Comparison of ENCODE assay signal across 9 cellular contexts in genomic region chr15:98866503-98866902, GRCh38.
A peak's percentile ranks its signal among the peaks of the same experiment; 100 is the strongest.
DNase-seq lines count a peak whose midpoint lies in the region; ATAC-seq, FAIRE-seq and TF ChIP-seq lines count a peak whose summit lies in the region.
"Had no signal": no experiment of that assay in that cellular context is flagged by ENCODE, and none has a peak within 500 bp of the region (broad histone marks: within the 10 kb centered on the region; RNA-seq: fewer than 3 reads in every experiment).

No MANE protein-coding gene starts in this region.

- no peaks in the 10 kb centered on the region for H3K27me3 ChIP-seq in HepG2 (ENCODE audit: control insufficient read depth in 1 of 2, insufficient read depth in 2 of 2, low read length in 2 of 2)
- H3K27me3 ChIP-seq in upper lobe of right lung = no peaks in the 10 kb centered on the region

- H3K4me2 ChIP-seq in HepG2 (ENCODE audit: low read depth, low read length) = peak overlapping the region; percentile 75; the same call in 1 of the 2 replicates

- in situ Hi-C loops in HepG2 (cut with HindIII; ENCODE audit: extremely low pct_ligation_motif_present, low pct_unique_long_range_greater_than_20kb) = no loop called here

- H3K9ac ChIP-seq in HepG2 (ENCODE audit: insufficient read depth, low read depth, low read length) = no peak overlapping the region

- DNase-seq in AG20443 (ENCODE audit: low spot score) = peak; percentile 72
- DNase-seq in HT-29 (ENCODE audit: low spot score) = peak; percentile 12
- DNase-seq in amniotic epithelial cell (ENCODE audit: low read depth) = peak; percentile 86
- no peak for DNase-seq in HepG2 (ENCODE audit: low spot score)
- no peak for DNase-seq in upper lobe of right lung
- no peak for DNase-seq in NCI-H82 (lab: John Stamatoyannopoulos, UW)
- DNase-seq in activated CD4-positive, alpha-beta T cell treated with anti-CD3 and anti-CD28 coated beads, Interleukin-2, amount 50 U/mL, for 48 hours = no peak

- TF ChIP-seq RAD21 in HepG2 (CRISPR knock-in tag; IDR thresholded peaks at IDR 0.05) = no peak

- no peak overlapping the region for H2AFZ ChIP-seq in HepG2 (ENCODE audit: low read length)

- intact Hi-C loops in HepG2 (cut with micrococcal nuclease; ENCODE audit: unreplicated experiment) (no loop called here), upper lobe of right lung (cut with DNase I) (no loop called here)

- H3K4me1 ChIP-seq in HepG2 (ENCODE audit: insufficient read depth, low read length) (peaks cover 18% of the 10 kb centered on the region), upper lobe of right lung (peaks cover 10% of the 10 kb centered on the region)

- POLR2A ChIA-PET in HepG2 (lab: Yijun Ruan, JAX) = no interaction called here

- no peak for TF ChIP-seq POLR2A in HepG2 (IDR thresholded peaks at IDR 0.05; ENCODE audit: insufficient read depth in 1 of 2, low read depth in 2 of 2, low read length in 2 of 2)

- WGBS in HepG2 (ENCODE audit: low lambda C conversion rate) = 90% methylated on average over 11 of the region's 11 CpGs

- no peak for FAIRE-seq in HepG2 (lab: Jason Lieb, UNC)
- FAIRE-seq: islet of Langerhans had no signal

- CTCF ChIA-PET in HepG2 (lab: Yijun Ruan, JAX; ENCODE audit: low intra/inter-chr PET ratio, low total read pairs) = no interaction called here

- H3K36me3 ChIP-seq in HepG2 (replicated peaks in 1 of 2; ENCODE audit: control insufficient read depth in 1 of 2, insufficient read depth in 2 of 2, low read length in 2 of 2) (no peaks in the 10 kb centered on the region; a peak in 1 of 5 replicates), upper lobe of right lung (no peaks in the 10 kb centered on the region)

- H3K4me3 ChIP-seq in HepG2 (replicated peaks in 1 of 3; ENCODE audit: insufficient read depth in 1 of 3, low read depth in 2 of 3, low read length in 3 of 3) = no peak overlapping the region
- peak overlapping the region; percentile 50 for H3K4me3 ChIP-seq in upper lobe of right lung

- peaks cover 30% of the 10 kb centered on the region for H4K20me1 ChIP-seq in HepG2 (ENCODE audit: insufficient read depth, low read length)

- H3K79me2 ChIP-seq in HepG2 (ENCODE audit: insufficient read depth, low read length) = peaks cover 43% of the 10 kb centered on the region

- no peak for TF ChIP-seq EP300 in HepG2 (IDR thresholded peaks at IDR 0.05; ENCODE audit: low read depth in 2 of 2, low read length in 2 of 2)
- TF ChIP-seq EP300 in HepG2 (CRISPR knock-in tag; IDR thresholded peaks at IDR 0.05; ENCODE audit: borderline replicate concordance) = no peak

- BruUV-seq in HepG2 (replicated peaks; lab: Mats Ljungman, UMichigan) = no TSS peak

- H3K9me3 ChIP-seq in HepG2 (ENCODE audit: low read length) (no peaks in the 10 kb centered on the region), upper lobe of right lung (no peaks in the 10 kb centered on the region)

- H3K27ac ChIP-seq in HepG2 (ENCODE audit: extremely low read length, insufficient read depth, low read length) (no peak overlapping the region), upper lobe of right lung (peak overlapping the region; percentile 68)

- ATAC-seq in HepG2 (no peak), upper lobe of right lung (no peak), HG02678 (IDR thresholded peaks at IDR 0.05; ENCODE audit: unreplicated experiment) (no peak)

- TF ChIP-seq CTCF in HepG2 (CRISPR knock-in tag; IDR thresholded peaks at IDR 0.05) = no peak
- no peak for TF ChIP-seq CTCF in upper lobe of right lung (IDR thresholded peaks at IDR 0.05)

TF ChIP-seq in HepG2, 621 proteins besides CTCF, POLR2A, EP300 and RAD21 (continues in another document):
- TF ChIP-seq ZBTB8A (CRISPR knock-in tag; IDR thresholded peaks at IDR 0.05; ENCODE audit: borderline replicate concordance, low read depth) = no peak
- no peak for TF ChIP-seq ZFP37 (CRISPR knock-in tag; IDR thresholded peaks at IDR 0.05; ENCODE audit: borderline replicate concordance)
- no peak for TF ChIP-seq ARNT (IDR thresholded peaks at IDR 0.05)
- no peak for TF ChIP-seq TAF1 (CRISPR knock-in tag; IDR thresholded peaks at IDR 0.05)
- TF ChIP-seq ZNF800 (CRISPR knock-in tag; IDR thresholded peaks at IDR 0.05) = no peak
- TF ChIP-seq ZNF577 (CRISPR knock-in tag; IDR thresholded peaks at IDR 0.05; ENCODE audit: borderline replicate concordance, low read depth) = no peak
- TF ChIP-seq, protein P1, sequence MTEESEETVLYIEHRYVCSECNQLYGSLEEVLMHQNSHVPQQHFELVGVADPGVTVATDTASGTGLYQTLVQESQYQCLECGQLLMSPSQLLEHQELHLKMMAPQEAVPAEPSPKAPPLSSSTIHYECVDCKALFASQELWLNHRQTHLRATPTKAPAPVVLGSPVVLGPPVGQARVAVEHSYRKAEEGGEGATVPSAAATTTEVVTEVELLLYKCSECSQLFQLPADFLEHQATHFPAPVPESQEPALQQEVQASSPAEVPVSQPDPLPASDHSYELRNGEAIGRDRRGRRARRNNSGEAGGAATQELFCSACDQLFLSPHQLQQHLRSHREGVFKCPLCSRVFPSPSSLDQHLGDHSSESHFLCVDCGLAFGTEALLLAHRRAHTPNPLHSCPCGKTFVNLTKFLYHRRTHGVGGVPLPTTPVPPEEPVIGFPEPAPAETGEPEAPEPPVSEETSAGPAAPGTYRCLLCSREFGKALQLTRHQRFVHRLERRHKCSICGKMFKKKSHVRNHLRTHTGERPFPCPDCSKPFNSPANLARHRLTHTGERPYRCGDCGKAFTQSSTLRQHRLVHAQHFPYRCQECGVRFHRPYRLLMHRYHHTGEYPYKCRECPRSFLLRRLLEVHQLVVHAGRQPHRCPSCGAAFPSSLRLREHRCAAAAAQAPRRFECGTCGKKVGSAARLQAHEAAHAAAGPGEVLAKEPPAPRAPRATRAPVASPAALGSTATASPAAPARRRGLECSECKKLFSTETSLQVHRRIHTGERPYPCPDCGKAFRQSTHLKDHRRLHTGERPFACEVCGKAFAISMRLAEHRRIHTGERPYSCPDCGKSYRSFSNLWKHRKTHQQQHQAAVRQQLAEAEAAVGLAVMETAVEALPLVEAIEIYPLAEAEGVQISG (CRISPR knock-in tag; IDR thresholded peaks at IDR 0.05) = no peak
- TF ChIP-seq, protein P2, sequence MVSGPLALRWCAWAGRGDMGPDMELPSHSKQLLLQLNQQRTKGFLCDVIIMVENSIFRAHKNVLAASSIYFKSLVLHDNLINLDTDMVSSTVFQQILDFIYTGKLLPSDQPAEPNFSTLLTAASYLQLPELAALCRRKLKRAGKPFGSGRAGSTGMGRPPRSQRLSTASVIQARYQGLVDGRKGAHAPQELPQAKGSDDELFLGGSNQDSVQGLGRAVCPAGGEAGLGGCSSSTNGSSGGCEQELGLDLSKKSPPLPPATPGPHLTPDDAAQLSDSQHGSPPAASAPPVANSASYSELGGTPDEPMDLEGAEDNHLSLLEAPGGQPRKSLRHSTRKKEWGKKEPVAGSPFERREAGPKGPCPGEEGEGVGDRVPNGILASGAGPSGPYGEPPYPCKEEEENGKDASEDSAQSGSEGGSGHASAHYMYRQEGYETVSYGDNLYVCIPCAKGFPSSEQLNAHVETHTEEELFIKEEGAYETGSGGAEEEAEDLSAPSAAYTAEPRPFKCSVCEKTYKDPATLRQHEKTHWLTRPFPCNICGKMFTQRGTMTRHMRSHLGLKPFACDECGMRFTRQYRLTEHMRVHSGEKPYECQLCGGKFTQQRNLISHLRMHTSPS (CRISPR knock-in tag; IDR thresholded peaks at IDR 0.05; ENCODE audit: low read depth) = no peak
- no peak for TF ChIP-seq KDM3A (CRISPR knock-in tag; IDR thresholded peaks at IDR 0.05; ENCODE audit: low read depth)
- TF ChIP-seq NR2F1 (CRISPR knock-in tag; IDR thresholded peaks at IDR 0.05) = no peak
- TF ChIP-seq, protein P3, sequence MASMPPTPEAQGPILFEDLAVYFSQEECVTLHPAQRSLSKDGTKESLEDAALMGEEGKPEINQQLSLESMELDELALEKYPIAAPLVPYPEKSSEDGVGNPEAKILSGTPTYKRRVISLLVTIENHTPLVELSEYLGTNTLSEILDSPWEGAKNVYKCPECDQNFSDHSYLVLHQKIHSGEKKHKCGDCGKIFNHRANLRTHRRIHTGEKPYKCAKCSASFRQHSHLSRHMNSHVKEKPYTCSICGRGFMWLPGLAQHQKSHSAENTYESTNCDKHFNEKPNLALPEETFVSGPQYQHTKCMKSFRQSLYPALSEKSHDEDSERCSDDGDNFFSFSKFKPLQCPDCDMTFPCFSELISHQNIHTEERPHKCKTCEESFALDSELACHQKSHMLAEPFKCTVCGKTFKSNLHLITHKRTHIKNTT (CRISPR knock-in tag; IDR thresholded peaks at IDR 0.05) = no peak
- no peak for TF ChIP-seq ELF1 (CRISPR knock-in tag; IDR thresholded peaks at IDR 0.05)
- no peak for TF ChIP-seq KMT2A (CRISPR knock-in tag; IDR thresholded peaks at IDR 0.05)
- TF ChIP-seq, protein P4, sequence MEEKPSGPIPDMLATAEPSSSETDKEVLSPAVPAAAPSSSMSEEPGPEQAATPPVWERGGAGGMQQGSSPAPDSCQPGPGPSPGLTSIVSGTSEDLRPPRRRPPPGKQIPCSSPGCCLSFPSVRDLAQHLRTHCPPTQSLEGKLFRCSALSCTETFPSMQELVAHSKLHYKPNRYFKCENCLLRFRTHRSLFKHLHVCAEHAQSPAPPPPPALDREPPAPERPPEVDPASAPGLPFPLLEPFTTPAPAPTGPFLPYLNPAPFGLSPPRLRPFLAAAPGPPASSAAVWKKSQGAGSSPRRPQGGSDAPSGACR (CRISPR knock-in tag; IDR thresholded peaks at IDR 0.05) = no peak
- no peak for TF ChIP-seq CHD4 (IDR thresholded peaks at IDR 0.05; ENCODE audit: borderline replicate concordance, low read length)
- TF ChIP-seq ZNF441 (CRISPR knock-in tag; IDR thresholded peaks at IDR 0.05; ENCODE audit: borderline replicate concordance) = no peak
- TF ChIP-seq ZNF354B (CRISPR knock-in tag; IDR thresholded peaks at IDR 0.05) = no peak

Comparison
In these comparisons a context has a peak if more than half of its experiments do, and no peak if none do; other contexts are left out.
1. DNase-seq: peak in AG20443 (single experiment), HT-29 (single experiment) and amniotic epithelial cell (single experiment); none in HepG2 (single experiment), upper lobe of right lung (single experiment), NCI-H82 (single experiment) and activated CD4-positive, alpha-beta T cell treated with anti-CD3 and anti-CD28 coated beads, Interleukin-2, amount 50 U/mL, for 48 hours (0 of 2).